1 cellular context compared by ENCODE assay signal in the genomic region with DNA sequence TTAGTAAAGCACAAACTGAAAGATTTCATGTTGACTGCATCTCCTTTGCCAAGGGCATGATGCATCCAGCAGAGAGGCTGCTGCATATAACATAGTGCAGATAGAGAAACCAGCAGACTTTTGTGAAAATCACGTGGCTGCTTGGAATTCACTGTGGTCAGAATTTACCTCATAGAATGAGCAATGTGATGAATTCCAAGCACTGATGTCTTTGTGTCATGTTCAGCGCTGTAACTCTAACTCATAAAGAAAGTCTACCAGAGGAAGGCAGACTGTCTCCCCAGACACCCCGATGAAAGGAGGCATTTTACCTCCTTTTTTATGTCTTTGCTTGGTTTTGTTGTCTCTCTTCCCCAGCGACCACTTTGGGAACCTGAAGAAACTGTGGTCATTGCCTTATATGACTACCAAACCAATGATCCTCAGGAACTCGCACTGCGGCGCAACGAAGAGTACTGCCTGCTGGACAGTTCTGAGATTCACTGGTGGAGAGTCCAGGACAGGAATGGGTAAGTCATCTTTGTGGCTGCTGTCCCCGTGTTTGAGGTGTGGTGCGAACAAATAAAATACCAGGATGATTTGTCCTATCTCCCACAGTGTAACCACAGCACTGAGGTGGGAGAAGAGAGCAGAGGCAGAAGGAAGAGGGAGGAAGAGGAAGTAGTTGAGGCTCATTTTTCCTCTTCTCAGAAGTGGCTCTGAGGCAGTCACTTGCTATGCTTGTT.
A peak's percentile ranks its signal among the peaks of the same experiment; 100 is the strongest.
TF ChIP-seq lines count a peak whose summit lies in the region.

No MANE protein-coding gene starts in this region.

TF ChIP-seq in GM12878, 131 proteins besides CTCF, POLR2A, EP300 and RAD21 (continued from another document and continues in another):
- TF ChIP-seq, protein P1, sequence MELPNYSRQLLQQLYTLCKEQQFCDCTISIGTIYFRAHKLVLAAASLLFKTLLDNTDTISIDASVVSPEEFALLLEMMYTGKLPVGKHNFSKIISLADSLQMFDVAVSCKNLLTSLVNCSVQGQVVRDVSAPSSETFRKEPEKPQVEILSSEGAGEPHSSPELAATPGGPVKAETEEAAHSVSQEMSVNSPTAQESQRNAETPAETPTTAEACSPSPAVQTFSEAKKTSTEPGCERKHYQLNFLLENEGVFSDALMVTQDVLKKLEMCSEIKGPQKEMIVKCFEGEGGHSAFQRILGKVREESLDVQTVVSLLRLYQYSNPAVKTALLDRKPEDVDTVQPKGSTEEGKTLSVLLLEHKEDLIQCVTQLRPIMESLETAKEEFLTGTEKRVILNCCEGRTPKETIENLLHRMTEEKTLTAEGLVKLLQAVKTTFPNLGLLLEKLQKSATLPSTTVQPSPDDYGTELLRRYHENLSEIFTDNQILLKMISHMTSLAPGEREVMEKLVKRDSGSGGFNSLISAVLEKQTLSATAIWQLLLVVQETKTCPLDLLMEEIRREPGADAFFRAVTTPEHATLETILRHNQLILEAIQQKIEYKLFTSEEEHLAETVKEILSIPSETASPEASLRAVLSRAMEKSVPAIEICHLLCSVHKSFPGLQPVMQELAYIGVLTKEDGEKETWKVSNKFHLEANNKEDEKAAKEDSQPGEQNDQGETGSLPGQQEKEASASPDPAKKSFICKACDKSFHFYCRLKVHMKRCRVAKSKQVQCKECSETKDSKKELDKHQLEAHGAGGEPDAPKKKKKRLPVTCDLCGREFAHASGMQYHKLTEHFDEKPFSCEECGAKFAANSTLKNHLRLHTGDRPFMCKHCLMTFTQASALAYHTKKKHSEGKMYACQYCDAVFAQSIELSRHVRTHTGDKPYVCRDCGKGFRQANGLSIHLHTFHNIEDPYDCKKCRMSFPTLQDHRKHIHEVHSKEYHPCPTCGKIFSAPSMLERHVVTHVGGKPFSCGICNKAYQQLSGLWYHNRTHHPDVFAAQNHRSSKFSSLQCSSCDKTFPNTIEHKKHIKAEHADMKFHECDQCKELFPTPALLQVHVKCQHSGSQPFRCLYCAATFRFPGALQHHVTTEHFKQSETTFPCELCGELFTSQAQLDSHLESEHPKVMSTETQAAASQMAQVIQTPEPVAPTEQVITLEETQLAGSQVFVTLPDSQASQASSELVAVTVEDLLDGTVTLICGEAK (IDR thresholded peaks at IDR 0.05; ENCODE audit: borderline replicate concordance) = no peak
- TF ChIP-seq NBN (IDR thresholded peaks at IDR 0.05) (no peak), HCFC1 (IDR thresholded peaks at IDR 0.05; ENCODE audit: low read length) (no peak), RCOR1 (conservative IDR thresholded peaks at IDR 0.05; ENCODE audit: low read depth, low read length) (no peak), MEF2A (IDR thresholded peaks at IDR 0.05; ENCODE audit: insufficient read depth, low read depth, low read length) (no peak), YBX1 (IDR thresholded peaks at IDR 0.05) (no peak), EED (IDR thresholded peaks at IDR 0.05; ENCODE audit: low read depth) (peak; percentile 31; the same call in 1 of the 2 replicates), BACH1 (IDR thresholded peaks at IDR 0.05; ENCODE audit: borderline replicate concordance) (no peak), GATAD2B (conservative IDR thresholded peaks at IDR 0.05; ENCODE audit: low read depth) (no peak), BCL11A (IDR thresholded peaks at IDR 0.05; ENCODE audit: low read depth, low read length) (no peak), PAX8 (IDR thresholded peaks at IDR 0.05) (no peak), MTA2 (IDR thresholded peaks at IDR 0.05; ENCODE audit: low read depth) (no peak), STAT3 (IDR thresholded peaks at IDR 0.05; ENCODE audit: low read depth, low read length) (no peak), HDGF (IDR thresholded peaks at IDR 0.05) (no peak), ZNF274 (IDR thresholded peaks at IDR 0.05; ENCODE audit: insufficient read depth, insufficient read length) (no peak), ZSCAN29 (IDR thresholded peaks at IDR 0.05) (no peak), NR2C2 (IDR thresholded peaks at IDR 0.05; ENCODE audit: borderline replicate concordance, control insufficient read depth, insufficient read length, low read depth) (no peak), SMAD5 (IDR thresholded peaks at IDR 0.05; ENCODE audit: low read depth) (no peak), NR2F1 (conservative IDR thresholded peaks at IDR 0.05) (no peak), RBBP5 (conservative IDR thresholded peaks at IDR 0.05) (no peak), RAD51 (IDR thresholded peaks at IDR 0.05) (no peak), SRF (IDR thresholded peaks at IDR 0.05; ENCODE audit: low read depth in 2 of 2, low read length in 2 of 2) (no peak), SIX5 (IDR thresholded peaks at IDR 0.05; ENCODE audit: low read depth, low read length, severe bottlenecking) (no peak), ZNF622 (IDR thresholded peaks at IDR 0.05) (no peak), KAT2A (conservative IDR thresholded peaks at IDR 0.05; ENCODE audit: control insufficient read depth, low read depth, low read length) (no peak), SMC3 (IDR thresholded peaks at IDR 0.05; ENCODE audit: borderline replicate concordance, low read length) (no peak), TCF3 (IDR thresholded peaks at IDR 0.05; ENCODE audit: borderline replicate concordance, insufficient read depth, low read depth, low read length) (no peak), FOXK2 (IDR thresholded peaks at IDR 0.05) (no peak), CBX3 (IDR thresholded peaks at IDR 0.05; ENCODE audit: borderline replicate concordance, low read depth) (no peak)
- TF ChIP-seq, protein P2, sequence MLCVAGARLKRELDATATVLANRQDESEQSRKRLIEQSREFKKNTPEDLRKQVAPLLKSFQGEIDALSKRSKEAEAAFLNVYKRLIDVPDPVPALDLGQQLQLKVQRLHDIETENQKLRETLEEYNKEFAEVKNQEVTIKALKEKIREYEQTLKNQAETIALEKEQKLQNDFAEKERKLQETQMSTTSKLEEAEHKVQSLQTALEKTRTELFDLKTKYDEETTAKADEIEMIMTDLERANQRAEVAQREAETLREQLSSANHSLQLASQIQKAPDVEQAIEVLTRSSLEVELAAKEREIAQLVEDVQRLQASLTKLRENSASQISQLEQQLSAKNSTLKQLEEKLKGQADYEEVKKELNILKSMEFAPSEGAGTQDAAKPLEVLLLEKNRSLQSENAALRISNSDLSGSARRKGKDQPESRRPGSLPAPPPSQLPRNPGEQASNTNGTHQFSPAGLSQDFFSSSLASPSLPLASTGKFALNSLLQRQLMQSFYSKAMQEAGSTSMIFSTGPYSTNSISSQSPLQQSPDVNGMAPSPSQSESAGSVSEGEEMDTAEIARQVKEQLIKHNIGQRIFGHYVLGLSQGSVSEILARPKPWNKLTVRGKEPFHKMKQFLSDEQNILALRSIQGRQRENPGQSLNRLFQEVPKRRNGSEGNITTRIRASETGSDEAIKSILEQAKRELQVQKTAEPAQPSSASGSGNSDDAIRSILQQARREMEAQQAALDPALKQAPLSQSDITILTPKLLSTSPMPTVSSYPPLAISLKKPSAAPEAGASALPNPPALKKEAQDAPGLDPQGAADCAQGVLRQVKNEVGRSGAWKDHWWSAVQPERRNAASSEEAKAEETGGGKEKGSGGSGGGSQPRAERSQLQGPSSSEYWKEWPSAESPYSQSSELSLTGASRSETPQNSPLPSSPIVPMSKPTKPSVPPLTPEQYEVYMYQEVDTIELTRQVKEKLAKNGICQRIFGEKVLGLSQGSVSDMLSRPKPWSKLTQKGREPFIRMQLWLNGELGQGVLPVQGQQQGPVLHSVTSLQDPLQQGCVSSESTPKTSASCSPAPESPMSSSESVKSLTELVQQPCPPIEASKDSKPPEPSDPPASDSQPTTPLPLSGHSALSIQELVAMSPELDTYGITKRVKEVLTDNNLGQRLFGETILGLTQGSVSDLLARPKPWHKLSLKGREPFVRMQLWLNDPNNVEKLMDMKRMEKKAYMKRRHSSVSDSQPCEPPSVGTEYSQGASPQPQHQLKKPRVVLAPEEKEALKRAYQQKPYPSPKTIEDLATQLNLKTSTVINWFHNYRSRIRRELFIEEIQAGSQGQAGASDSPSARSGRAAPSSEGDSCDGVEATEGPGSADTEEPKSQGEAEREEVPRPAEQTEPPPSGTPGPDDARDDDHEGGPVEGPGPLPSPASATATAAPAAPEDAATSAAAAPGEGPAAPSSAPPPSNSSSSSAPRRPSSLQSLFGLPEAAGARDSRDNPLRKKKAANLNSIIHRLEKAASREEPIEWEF (IDR thresholded peaks at IDR 0.05; ENCODE audit: insufficient replicate concordance, low read depth, low read length) = no peak
- TF ChIP-seq, protein P3, sequence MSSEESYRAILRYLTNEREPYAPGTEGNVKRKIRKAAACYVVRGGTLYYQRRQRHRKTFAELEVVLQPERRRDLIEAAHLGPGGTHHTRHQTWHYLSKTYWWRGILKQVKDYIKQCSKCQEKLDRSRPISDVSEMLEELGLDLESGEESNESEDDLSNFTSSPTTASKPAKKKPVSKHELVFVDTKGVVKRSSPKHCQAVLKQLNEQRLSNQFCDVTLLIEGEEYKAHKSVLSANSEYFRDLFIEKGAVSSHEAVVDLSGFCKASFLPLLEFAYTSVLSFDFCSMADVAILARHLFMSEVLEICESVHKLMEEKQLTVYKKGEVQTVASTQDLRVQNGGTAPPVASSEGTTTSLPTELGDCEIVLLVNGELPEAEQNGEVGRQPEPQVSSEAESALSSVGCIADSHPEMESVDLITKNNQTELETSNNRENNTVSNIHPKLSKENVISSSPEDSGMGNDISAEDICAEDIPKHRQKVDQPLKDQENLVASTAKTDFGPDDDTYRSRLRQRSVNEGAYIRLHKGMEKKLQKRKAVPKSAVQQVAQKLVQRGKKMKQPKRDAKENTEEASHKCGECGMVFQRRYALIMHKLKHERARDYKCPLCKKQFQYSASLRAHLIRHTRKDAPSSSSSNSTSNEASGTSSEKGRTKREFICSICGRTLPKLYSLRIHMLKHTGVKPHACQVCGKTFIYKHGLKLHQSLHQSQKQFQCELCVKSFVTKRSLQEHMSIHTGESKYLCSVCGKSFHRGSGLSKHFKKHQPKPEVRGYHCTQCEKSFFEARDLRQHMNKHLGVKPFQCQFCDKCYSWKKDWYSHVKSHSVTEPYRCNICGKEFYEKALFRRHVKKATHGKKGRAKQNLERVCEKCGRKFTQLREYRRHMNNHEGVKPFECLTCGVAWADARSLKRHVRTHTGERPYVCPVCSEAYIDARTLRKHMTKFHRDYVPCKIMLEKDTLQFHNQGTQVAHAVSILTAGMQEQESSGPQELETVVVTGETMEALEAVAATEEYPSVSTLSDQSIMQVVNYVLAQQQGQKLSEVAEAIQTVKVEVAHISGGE (CRISPR knock-in tag; IDR thresholded peaks at IDR 0.05) = no peak
- TF ChIP-seq, protein P4, sequence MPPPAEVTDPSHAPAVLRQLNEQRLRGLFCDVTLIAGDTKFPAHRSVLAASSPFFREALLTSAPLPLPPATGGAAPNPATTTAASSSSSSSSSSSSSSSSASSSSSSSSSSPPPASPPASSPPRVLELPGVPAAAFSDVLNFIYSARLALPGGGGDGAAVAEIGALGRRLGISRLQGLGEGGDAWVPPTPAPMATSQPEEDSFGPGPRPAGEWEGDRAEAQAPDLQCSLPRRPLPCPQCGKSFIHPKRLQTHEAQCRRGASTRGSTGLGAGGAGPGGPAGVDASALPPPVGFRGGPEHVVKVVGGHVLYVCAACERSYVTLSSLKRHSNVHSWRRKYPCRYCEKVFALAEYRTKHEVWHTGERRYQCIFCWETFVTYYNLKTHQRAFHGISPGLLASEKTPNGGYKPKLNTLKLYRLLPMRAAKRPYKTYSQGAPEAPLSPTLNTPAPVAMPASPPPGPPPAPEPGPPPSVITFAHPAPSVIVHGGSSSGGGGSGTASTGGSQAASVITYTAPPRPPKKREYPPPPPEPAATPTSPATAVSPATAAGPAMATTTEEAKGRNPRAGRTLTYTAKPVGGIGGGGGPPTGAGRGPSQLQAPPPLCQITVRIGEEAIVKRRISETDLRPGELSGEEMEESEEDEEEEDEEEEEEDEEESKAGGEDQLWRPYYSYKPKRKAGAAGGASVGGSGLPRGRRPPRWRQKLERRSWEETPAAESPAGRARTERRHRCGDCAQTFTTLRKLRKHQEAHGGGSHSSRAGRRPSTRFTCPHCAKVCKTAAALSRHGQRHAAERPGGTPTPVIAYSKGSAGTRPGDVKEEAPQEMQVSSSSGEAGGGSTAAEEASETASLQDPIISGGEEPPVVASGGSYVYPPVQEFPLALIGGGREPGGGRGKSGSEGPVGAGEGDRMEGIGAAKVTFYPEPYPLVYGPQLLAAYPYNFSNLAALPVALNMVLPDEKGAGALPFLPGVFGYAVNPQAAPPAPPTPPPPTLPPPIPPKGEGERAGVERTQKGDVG (CRISPR knock-in tag; IDR thresholded peaks at IDR 0.05) = no peak
- TF ChIP-seq, protein P5, sequence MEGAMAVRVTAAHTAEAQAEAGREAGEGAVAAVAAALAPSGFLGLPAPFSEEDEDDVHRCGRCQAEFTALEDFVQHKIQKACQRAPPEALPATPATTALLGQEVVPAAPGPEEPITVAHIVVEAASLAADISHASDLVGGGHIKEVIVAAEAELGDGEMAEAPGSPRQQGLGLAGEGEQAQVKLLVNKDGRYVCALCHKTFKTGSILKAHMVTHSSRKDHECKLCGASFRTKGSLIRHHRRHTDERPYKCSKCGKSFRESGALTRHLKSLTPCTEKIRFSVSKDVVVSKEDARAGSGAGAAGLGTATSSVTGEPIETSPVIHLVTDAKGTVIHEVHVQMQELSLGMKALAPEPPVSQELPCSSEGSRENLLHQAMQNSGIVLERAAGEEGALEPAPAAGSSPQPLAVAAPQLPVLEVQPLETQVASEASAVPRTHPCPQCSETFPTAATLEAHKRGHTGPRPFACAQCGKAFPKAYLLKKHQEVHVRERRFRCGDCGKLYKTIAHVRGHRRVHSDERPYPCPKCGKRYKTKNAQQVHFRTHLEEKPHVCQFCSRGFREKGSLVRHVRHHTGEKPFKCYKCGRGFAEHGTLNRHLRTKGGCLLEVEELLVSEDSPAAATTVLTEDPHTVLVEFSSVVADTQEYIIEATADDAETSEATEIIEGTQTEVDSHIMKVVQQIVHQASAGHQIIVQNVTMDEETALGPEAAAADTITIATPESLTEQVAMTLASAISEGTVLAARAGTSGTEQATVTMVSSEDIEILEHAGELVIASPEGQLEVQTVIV (IDR thresholded peaks at IDR 0.05; ENCODE audit: borderline replicate concordance, partially characterized antibody) = no peak
- TF ChIP-seq, protein P6, sequence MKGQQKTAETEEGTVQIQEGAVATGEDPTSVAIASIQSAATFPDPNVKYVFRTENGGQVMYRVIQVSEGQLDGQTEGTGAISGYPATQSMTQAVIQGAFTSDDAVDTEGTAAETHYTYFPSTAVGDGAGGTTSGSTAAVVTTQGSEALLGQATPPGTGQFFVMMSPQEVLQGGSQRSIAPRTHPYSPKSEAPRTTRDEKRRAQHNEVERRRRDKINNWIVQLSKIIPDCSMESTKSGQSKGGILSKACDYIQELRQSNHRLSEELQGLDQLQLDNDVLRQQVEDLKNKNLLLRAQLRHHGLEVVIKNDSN (IDR thresholded peaks at IDR 0.05; ENCODE audit: borderline replicate concordance, extremely low read length, insufficient read depth, low read depth, low read length) = no peak
- TF ChIP-seq, protein P7, sequence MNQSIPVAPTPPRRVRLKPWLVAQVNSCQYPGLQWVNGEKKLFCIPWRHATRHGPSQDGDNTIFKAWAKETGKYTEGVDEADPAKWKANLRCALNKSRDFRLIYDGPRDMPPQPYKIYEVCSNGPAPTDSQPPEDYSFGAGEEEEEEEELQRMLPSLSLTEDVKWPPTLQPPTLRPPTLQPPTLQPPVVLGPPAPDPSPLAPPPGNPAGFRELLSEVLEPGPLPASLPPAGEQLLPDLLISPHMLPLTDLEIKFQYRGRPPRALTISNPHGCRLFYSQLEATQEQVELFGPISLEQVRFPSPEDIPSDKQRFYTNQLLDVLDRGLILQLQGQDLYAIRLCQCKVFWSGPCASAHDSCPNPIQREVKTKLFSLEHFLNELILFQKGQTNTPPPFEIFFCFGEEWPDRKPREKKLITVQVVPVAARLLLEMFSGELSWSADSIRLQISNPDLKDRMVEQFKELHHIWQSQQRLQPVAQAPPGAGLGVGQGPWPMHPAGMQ (IDR thresholded peaks at IDR 0.05; ENCODE audit: borderline replicate concordance) = no peak
